22 cellular contexts compared by ENCODE assay signal in the genomic region with DNA sequence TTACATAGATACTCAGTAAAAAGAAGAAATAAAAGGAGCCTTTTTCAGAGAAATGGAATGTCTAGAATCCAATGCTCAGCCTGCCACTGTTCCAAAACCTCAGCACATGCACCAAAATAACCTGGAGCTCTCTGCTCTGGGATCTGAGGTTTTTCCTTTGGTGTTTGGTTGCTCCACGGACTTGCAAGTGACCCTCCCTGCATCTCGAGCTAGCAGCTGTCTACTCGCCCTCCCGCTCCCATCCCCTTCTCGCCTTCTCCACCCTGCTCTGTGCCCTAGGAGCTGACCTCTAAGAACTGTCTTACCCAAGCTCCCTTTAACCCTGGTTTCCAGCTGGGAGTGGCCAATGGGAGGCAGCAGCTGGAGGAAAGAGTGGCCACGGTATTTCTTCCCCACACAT.
"Had no signal": no experiment of that assay in that cellular context is flagged by ENCODE, and none has a peak within 500 bp of the region (broad histone marks: within the 10 kb centered on the region; RNA-seq: fewer than 3 reads in every experiment).

No MANE protein-coding gene starts in this region.

- H3K27ac Mint-ChIP-seq: dendritic cell treated with granulocyte-macrophage colony-stimulating factor and Interleukin-4, amounts not matched to agents 40 ng/mL and 50 ng/mL, for 4 days; effector memory CD8-positive, alpha-beta T cell; endodermal cell; mesothelial cell of epicardium; naive B cell had no signal

- ATAC-seq: effector memory CD8-positive, alpha-beta T cell; esophagus mucosa; foreskin keratinocyte; gastroesophageal sphincter; heart left ventricle; left cardiac atrium; left lung; left ventricle myocardium superior; lower lobe of right lung; mucosa of descending colon had no signal

- H3K27me3 ChIP-seq: colonic mucosa, esophagus squamous epithelium, foreskin keratinocyte had no signal

- H3K4me1 Mint-ChIP-seq: endodermal cell, mesothelial cell of epicardium, naive B cell had no signal

- H3K36me3 ChIP-seq: colonic mucosa, esophagus squamous epithelium, gastroesophageal sphincter, heart left ventricle, left lung, lower lobe of right lung had no signal

- H3K4me3 Mint-ChIP-seq: dendritic cell treated with granulocyte-macrophage colony-stimulating factor and Interleukin-4, amounts not matched to agents 40 ng/mL and 50 ng/mL, for 4 days; effector memory CD8-positive, alpha-beta T cell; endodermal cell; mesothelial cell of epicardium had no signal

- H3K9me3 ChIP-seq: colonic mucosa, esophagus squamous epithelium, gastroesophageal sphincter, heart left ventricle, left lung, lower lobe of right lung, mucosa of descending colon had no signal

- H3K4me1 ChIP-seq: colonic mucosa, esophagus squamous epithelium, foreskin keratinocyte, gastroesophageal sphincter, heart left ventricle, left lung, lower lobe of right lung had no signal

- H3K9me3 Mint-ChIP-seq: dendritic cell treated with granulocyte-macrophage colony-stimulating factor and Interleukin-4, amounts not matched to agents 40 ng/mL and 50 ng/mL, for 4 days; effector memory CD8-positive, alpha-beta T cell had no signal

- H3K4me3 ChIP-seq: colonic mucosa, esophagus squamous epithelium, gastroesophageal sphincter, heart left ventricle, left lung, lower lobe of right lung, mucosa of descending colon had no signal

- DNase-seq: colonic mucosa; cortex of kidney; effector CD8-positive, alpha-beta T cell; effector memory CD8-positive, alpha-beta T cell; endodermal cell; erythroblast; esophagus squamous epithelium; foreskin keratinocyte; heart left ventricle; hippocampal formation; left cardiac atrium; left lung; left ventricle myocardium superior; lower lobe of right lung; mesenchymal stem cell; mucosa of descending colon; naive B cell had no signal

- H3K36me3 Mint-ChIP-seq: naive B cell had no signal

- H3K27ac ChIP-seq: colonic mucosa, epithelial cell of prostate, esophagus squamous epithelium, foreskin keratinocyte, gastroesophageal sphincter, heart left ventricle, left lung, lower lobe of right lung had no signal
